Comparison of ENCODE assay signal across 1 cellular context in genomic region chr10:100864981-100865380, GRCh38.
TF ChIP-seq lines count a peak whose summit lies in the region.

No MANE protein-coding gene starts in this region.

TF ChIP-seq in HepG2, 621 proteins besides CTCF, POLR2A, EP300 and RAD21 (continued from another document):
- TF ChIP-seq, protein P1, sequence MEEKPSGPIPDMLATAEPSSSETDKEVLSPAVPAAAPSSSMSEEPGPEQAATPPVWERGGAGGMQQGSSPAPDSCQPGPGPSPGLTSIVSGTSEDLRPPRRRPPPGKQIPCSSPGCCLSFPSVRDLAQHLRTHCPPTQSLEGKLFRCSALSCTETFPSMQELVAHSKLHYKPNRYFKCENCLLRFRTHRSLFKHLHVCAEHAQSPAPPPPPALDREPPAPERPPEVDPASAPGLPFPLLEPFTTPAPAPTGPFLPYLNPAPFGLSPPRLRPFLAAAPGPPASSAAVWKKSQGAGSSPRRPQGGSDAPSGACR (CRISPR knock-in tag; IDR thresholded peaks at IDR 0.05) = no peak
- TF ChIP-seq ZNF619 (CRISPR knock-in tag; IDR thresholded peaks at IDR 0.05) (no peak), ZNF549 (CRISPR knock-in tag; IDR thresholded peaks at IDR 0.05) (no peak), PAX8 (CRISPR knock-in tag; IDR thresholded peaks at IDR 0.05; ENCODE audit: borderline replicate concordance) (no peak)
- TF ChIP-seq, protein P2, sequence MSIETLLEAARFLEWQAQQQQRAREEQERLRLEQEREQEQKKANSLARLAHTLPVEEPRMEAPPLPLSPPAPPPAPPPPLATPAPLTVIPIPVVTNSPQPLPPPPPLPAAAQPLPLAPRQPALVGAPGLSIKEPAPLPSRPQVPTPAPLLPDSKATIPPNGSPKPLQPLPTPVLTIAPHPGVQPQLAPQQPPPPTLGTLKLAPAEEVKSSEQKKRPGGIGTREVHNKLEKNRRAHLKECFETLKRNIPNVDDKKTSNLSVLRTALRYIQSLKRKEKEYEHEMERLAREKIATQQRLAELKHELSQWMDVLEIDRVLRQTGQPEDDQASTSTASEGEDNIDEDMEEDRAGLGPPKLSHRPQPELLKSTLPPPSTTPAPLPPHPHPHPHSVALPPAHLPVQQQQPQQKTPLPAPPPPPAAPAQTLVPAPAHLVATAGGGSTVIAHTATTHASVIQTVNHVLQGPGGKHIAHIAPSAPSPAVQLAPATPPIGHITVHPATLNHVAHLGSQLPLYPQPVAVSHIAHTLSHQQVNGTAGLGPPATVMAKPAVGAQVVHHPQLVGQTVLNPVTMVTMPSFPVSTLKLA (IDR thresholded peaks at IDR 0.05) = peak; percentile 61
- TF ChIP-seq, protein P3, sequence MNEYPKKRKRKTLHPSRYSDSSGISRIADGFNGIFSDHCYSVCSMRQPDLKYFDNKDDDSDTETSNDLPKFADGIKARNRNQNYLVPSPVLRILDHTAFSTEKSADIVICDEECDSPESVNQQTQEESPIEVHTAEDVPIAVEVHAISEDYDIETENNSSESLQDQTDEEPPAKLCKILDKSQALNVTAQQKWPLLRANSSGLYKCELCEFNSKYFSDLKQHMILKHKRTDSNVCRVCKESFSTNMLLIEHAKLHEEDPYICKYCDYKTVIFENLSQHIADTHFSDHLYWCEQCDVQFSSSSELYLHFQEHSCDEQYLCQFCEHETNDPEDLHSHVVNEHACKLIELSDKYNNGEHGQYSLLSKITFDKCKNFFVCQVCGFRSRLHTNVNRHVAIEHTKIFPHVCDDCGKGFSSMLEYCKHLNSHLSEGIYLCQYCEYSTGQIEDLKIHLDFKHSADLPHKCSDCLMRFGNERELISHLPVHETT (CRISPR knock-in tag; conservative IDR thresholded peaks at IDR 0.05) = no peak
